Comparison of ENCODE assay signal across 25 cellular contexts in the genomic region with DNA sequence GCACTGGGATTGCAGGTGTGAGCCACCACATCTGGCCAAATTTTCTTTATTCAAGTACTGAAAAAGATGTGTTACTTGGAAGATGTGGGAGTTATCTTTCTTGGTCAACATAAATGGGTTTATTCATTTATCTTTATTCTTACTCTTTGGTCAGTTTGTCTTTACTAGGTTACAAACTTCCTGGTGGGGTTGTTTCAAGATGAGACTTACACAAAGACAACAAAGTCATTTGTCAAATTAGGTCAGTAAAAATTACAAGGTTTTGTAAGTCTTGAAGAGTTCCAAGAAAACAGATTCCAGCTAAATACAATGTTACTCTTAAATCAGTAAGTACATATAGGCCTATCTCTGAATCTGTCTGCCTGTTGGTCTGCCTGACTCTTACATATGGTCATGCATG. TPM values are rescaled to one million over a fixed set of nuclear protein-coding genes. Genes with fewer than 3 reads are reported as not detected.
DNase-seq lines count a peak whose midpoint lies in the region; ATAC-seq lines count a peak whose summit lies in the region.
"Had no signal": no experiment of that assay in that cellular context is flagged by ENCODE, and none has a peak within 500 bp of the region (broad histone marks: within the 10 kb centered on the region; RNA-seq: fewer than 3 reads in every experiment).

No MANE protein-coding gene starts in this region.

- no peaks in the 10 kb centered on the region for H3K9me3 ChIP-seq in CD8-positive, alpha-beta memory T cell (ENCODE audit: low read length)
- H3K9me3 ChIP-seq: SJSA1 had no signal

- H3K27ac Mint-ChIP-seq in activated CD8-positive, alpha-beta memory T cell treated with anti-CD3 and anti-CD28 coated beads, Interleukin-2, amount 10 ng/mL, durations not matched to agents 7 days and 5 days = peak overlapping the region; percentile 28
- H3K27ac Mint-ChIP-seq in stimulated activated naive CD8-positive, alpha-beta T cell treated with anti-CD3 and anti-CD28 coated beads, Interleukin-15, Interleukin-2, amounts not matched to agents 100 ng/mL and 50 ng/mL, for 24 hours = peak overlapping the region; percentile 33
- H3K27ac Mint-ChIP-seq in activated T-helper 17 cell treated with anti-CD3 and anti-CD28 coated beads, Interleukin-2, amount 50 U/mL, for 72 hours = no peak overlapping the region
- H3K27ac Mint-ChIP-seq in CD8-positive, alpha-beta memory T cell = peak overlapping the region in 1 of 8 donors; percentile 19
- H3K27ac Mint-ChIP-seq: H9, HFFc6 had no signal

- H3K27ac ChIP-seq in CD8-positive, alpha-beta memory T cell (ENCODE audit: low read depth, low read length) = no peak overlapping the region
- H3K27ac ChIP-seq: GM23248, SJSA1 had no signal

- peaks cover 70% of the 10 kb centered on the region for H3K36me3 Mint-ChIP-seq in activated CD8-positive, alpha-beta memory T cell treated with anti-CD3 and anti-CD28 coated beads, Interleukin-2, amount 10 ng/mL, durations not matched to agents 7 days and 5 days
- peaks cover 73% of the 10 kb centered on the region for H3K36me3 Mint-ChIP-seq in stimulated activated naive CD8-positive, alpha-beta T cell treated with anti-CD3 and anti-CD28 coated beads, Interleukin-15, Interleukin-2, amounts not matched to agents 100 ng/mL and 50 ng/mL, for 24 hours (ENCODE audit: low read depth)
- H3K36me3 Mint-ChIP-seq in activated T-helper 17 cell treated with anti-CD3 and anti-CD28 coated beads, Interleukin-2, amount 50 U/mL, for 72 hours (ENCODE audit: low read depth) = peaks cover 90% of the 10 kb centered on the region
- H3K36me3 Mint-ChIP-seq in CD8-positive, alpha-beta memory T cell = peaks cover 13 to 60% (median 20%) of the 10 kb centered on the region in 3 donors

- H3K9me3 Mint-ChIP-seq in activated CD8-positive, alpha-beta memory T cell treated with anti-CD3 and anti-CD28 coated beads, Interleukin-2, amount 10 ng/mL, durations not matched to agents 7 days and 5 days (ENCODE audit: low read depth) = no peaks in the 10 kb centered on the region
- H3K9me3 Mint-ChIP-seq in stimulated activated naive CD8-positive, alpha-beta T cell treated with anti-CD3 and anti-CD28 coated beads, Interleukin-15, Interleukin-2, amounts not matched to agents 100 ng/mL and 50 ng/mL, for 24 hours = no peaks in the 10 kb centered on the region
- H3K9me3 Mint-ChIP-seq in activated T-helper 17 cell treated with anti-CD3 and anti-CD28 coated beads, Interleukin-2, amount 50 U/mL, for 72 hours = no peaks in the 10 kb centered on the region
- peaks cover 0 to 1% (median 0%) of the 10 kb centered on the region in 5 donors for H3K9me3 Mint-ChIP-seq in CD8-positive, alpha-beta memory T cell
- H3K9me3 Mint-ChIP-seq: CD4-positive, alpha-beta memory T cell; HFFc6 had no signal

- DNase-seq in activated CD8-positive, alpha-beta memory T cell treated with anti-CD3 and anti-CD28 coated beads, Interleukin-2, amount 10 ng/mL, durations not matched to agents 7 days and 5 days = no peak
- DNase-seq in activated CD8-positive, alpha-beta memory T cell treated with anti-CD3 and anti-CD28 coated beads, Interleukin-2, amount 50 U/mL, for 48 hours = no peak
- DNase-seq in stimulated activated naive CD8-positive, alpha-beta T cell treated with anti-CD3 and anti-CD28 coated beads, Interleukin-15, Interleukin-2, amounts not matched to agents 100 U/mL and 50 U/mL, for 24 hours = no peak
- no peak for DNase-seq in NCI-H524 (lab: John Stamatoyannopoulos, UW)
- no peak for DNase-seq in CD8-positive, alpha-beta memory T cell
- DNase-seq: Caco-2; CD4-positive, alpha-beta memory T cell; GM23248; H9; HFFc6; KBM-7; MG63; NCI-H1105 treated with DMSO at 0.1 percent for 48 hours; NCI-H146; NCI-H1930; NCI-H2107; NCI-H526; NCI-H82; NK-92 treated with Interleukin-12 subunit alpha and Interleukin-12 subunit beta, amount 100 ng/mL, for 24 hours; Right ventricle myocardium superior; RPMI8226 had no signal

- H3K27me3 Mint-ChIP-seq in activated CD8-positive, alpha-beta memory T cell treated with anti-CD3 and anti-CD28 coated beads, Interleukin-2, amount 10 ng/mL, durations not matched to agents 7 days and 5 days = no peaks in the 10 kb centered on the region
- H3K27me3 Mint-ChIP-seq in stimulated activated naive CD8-positive, alpha-beta T cell treated with anti-CD3 and anti-CD28 coated beads, Interleukin-15, Interleukin-2, amounts not matched to agents 100 ng/mL and 50 ng/mL, for 24 hours = no peaks in the 10 kb centered on the region
- H3K27me3 Mint-ChIP-seq in activated T-helper 17 cell treated with anti-CD3 and anti-CD28 coated beads, Interleukin-2, amount 50 U/mL, for 72 hours = no peaks in the 10 kb centered on the region
- no peaks in the 10 kb centered on the region for H3K27me3 Mint-ChIP-seq in CD8-positive, alpha-beta memory T cell
- H3K27me3 Mint-ChIP-seq: CD4-positive, alpha-beta memory T cell had no signal

- peaks cover 13% of the 10 kb centered on the region for H3K36me3 ChIP-seq in CD8-positive, alpha-beta memory T cell (ENCODE audit: insufficient read depth, low read length)

- peaks cover 46% of the 10 kb centered on the region for H3K4me1 Mint-ChIP-seq in activated CD8-positive, alpha-beta memory T cell treated with anti-CD3 and anti-CD28 coated beads, Interleukin-2, amount 10 ng/mL, durations not matched to agents 7 days and 5 days
- peaks cover 45% of the 10 kb centered on the region for H3K4me1 Mint-ChIP-seq in stimulated activated naive CD8-positive, alpha-beta T cell treated with anti-CD3 and anti-CD28 coated beads, Interleukin-15, Interleukin-2, amounts not matched to agents 100 ng/mL and 50 ng/mL, for 24 hours (ENCODE audit: low read depth)
- H3K4me1 Mint-ChIP-seq in activated T-helper 17 cell treated with anti-CD3 and anti-CD28 coated beads, Interleukin-2, amount 50 U/mL, for 72 hours = peaks cover 30% of the 10 kb centered on the region
- peaks cover 21 to 53% (median 44%) of the 10 kb centered on the region in 3 donors for H3K4me1 Mint-ChIP-seq in CD8-positive, alpha-beta memory T cell

- H3K4me3 ChIP-seq in CD8-positive, alpha-beta memory T cell (ENCODE audit: low read length) = no peak overlapping the region
- H3K4me3 ChIP-seq: BLaER1 treated with 17β-estradiol and CSF1 and Interleukin-3, amounts not matched to agents 10 nM and 100 nM; GM23248; MG63; SJSA1 had no signal

- CTCF ChIA-PET in activated CD8-positive, alpha-beta memory T cell treated with anti-CD3 and anti-CD28 coated beads, Interleukin-2, amount 10 ng/mL, durations not matched to agents 7 days and 5 days (lab: Charles Lee) = no interaction called here
- CTCF ChIA-PET in CD8-positive, alpha-beta memory T cell (lab: Charles Lee) = no interaction called here

- POLR2A ChIA-PET in CD8-positive, alpha-beta memory T cell (lab: Charles Lee) = no interaction called here

- no peak overlapping the region for H3K4me3 Mint-ChIP-seq in activated CD8-positive, alpha-beta memory T cell treated with anti-CD3 and anti-CD28 coated beads, Interleukin-2, amount 10 ng/mL, durations not matched to agents 7 days and 5 days
- no peak overlapping the region for H3K4me3 Mint-ChIP-seq in stimulated activated naive CD8-positive, alpha-beta T cell treated with anti-CD3 and anti-CD28 coated beads, Interleukin-15, Interleukin-2, amounts not matched to agents 100 ng/mL and 50 ng/mL, for 24 hours
- no peak overlapping the region for H3K4me3 Mint-ChIP-seq in activated T-helper 17 cell treated with anti-CD3 and anti-CD28 coated beads, Interleukin-2, amount 50 U/mL, for 72 hours
- H3K4me3 Mint-ChIP-seq in CD8-positive, alpha-beta memory T cell = no peak overlapping the region
- H3K4me3 Mint-ChIP-seq: CD4-positive, alpha-beta memory T cell; H9; HFFc6 had no signal

- no peaks in the 10 kb centered on the region for H3K27me3 ChIP-seq in CD8-positive, alpha-beta memory T cell (ENCODE audit: insufficient read depth, low read length, poor library complexity, severe bottlenecking)
- H3K27me3 ChIP-seq: BLaER1 treated with 17β-estradiol and CSF1 and Interleukin-3, amounts not matched to agents 10 nM and 100 nM; MG63; SJSA1 had no signal

- no peaks in the 10 kb centered on the region for H3K4me1 ChIP-seq in CD8-positive, alpha-beta memory T cell (ENCODE audit: insufficient read depth, low read length)
- H3K4me1 ChIP-seq: Caco-2, SJSA1 had no signal

- no peak for ATAC-seq in activated CD8-positive, alpha-beta memory T cell treated with anti-CD3 and anti-CD28 coated beads, Interleukin-2, amount 10 ng/mL, durations not matched to agents 7 days and 5 days
- ATAC-seq in stimulated activated naive CD8-positive, alpha-beta T cell treated with anti-CD3 and anti-CD28 coated beads, Interleukin-15, Interleukin-2, amounts not matched to agents 100 U/mL and 50 U/mL, for 24 hours = no peak
- peak; percentile 16 for ATAC-seq in activated T-helper 17 cell treated with anti-CD3 and anti-CD28 coated beads, Interleukin-2, amount 50 U/mL, for 72 hours (replicated peaks)

RNA-seq across cellular contexts. Expression of a gene that starts 48.9 kb away (rescaled TPM):
- 100 to 1,000 TPM in 1 of 2 experiments, 10 to 100 TPM in 1; 94.0 to 109 TPM for total RNA-seq in activated CD8-positive, alpha-beta memory T cell treated with anti-CD3 and anti-CD28 coated beads, Interleukin-2, amount 10 ng/mL, durations not matched to agents 7 days and 5 days
- 100 to 1,000 TPM; 170 to 262 TPM for total RNA-seq in activated T-helper 17 cell treated with anti-CD3 and anti-CD28 coated beads, Interleukin-2, amount 50 U/mL, for 72 hours
- total RNA-seq in CD8-positive, alpha-beta memory T cell = 100 to 1,000 TPM; 143 to 146 TPM
- polyA plus RNA-seq in CD8-positive, alpha-beta memory T cell = 102 TPM
